In genomic region chr2:40244251-40245010, GRCh38 we compare ENCODE assay signal across 8 cellular contexts.
DNase-seq lines count a peak whose midpoint lies in the region; ATAC-seq and TF ChIP-seq lines count a peak whose summit lies in the region.

No MANE protein-coding gene starts in this region.

- peaks cover 0 to 66% (median 52%) of the 10 kb centered on the region in 4 donors for H3K4me1 ChIP-seq in sigmoid colon

- no peaks in the 10 kb centered on the region for H3K9me3 ChIP-seq in sigmoid colon

- no peaks in the 10 kb centered on the region for H3K36me3 Mint-ChIP-seq in activated CD8-positive, alpha-beta T cell treated with anti-CD3 and anti-CD28 coated beads for 36 hours (ENCODE audit: low read depth)

- peak; percentile 86 for ATAC-seq in HG02588 (IDR thresholded peaks at IDR 0.05; ENCODE audit: unreplicated experiment)
- ATAC-seq in activated CD8-positive, alpha-beta T cell treated with anti-CD3 and anti-CD28 coated beads for 36 hours: no peak
- peak; percentile 62 to 76 for ATAC-seq in left cardiac atrium
- ATAC-seq in HG03521 (IDR thresholded peaks at IDR 0.05; ENCODE audit: unreplicated experiment): no peak

- no peak for TF ChIP-seq POLR2A in sigmoid colon (IDR thresholded peaks at IDR 0.05)

- no peak for TF ChIP-seq EP300 in sigmoid colon (IDR thresholded peaks at IDR 0.05)

- H3K9me3 Mint-ChIP-seq in activated CD8-positive, alpha-beta T cell treated with anti-CD3 and anti-CD28 coated beads for 36 hours: no peaks in the 10 kb centered on the region

- intact Hi-C loops in activated CD8-positive, alpha-beta T cell treated with anti-CD3 and anti-CD28 coated beads for 36 hours (cut with micrococcal nuclease): loop anchor here (10.0 kb wide), 1 partner anchor 330 kb away; no protein-coding TSS in a partner anchor
- intact Hi-C loops in left cardiac atrium (cut with DNase I) (no loop called here), sigmoid colon (cut with DNase I) (loop anchor here (2.0 to 10.0 kb wide), 4 partner anchors 208 to 510 kb away; partner anchors contain the start of gene SLC8A1)

- no peak overlapping the region for H3K4me3 ChIP-seq in sigmoid colon

- POLR2A ChIA-PET in activated CD8-positive, alpha-beta T cell treated with anti-CD3 and anti-CD28 coated beads for 36 hours (lab: Charles Lee): no interaction called here

- H3K36me3 ChIP-seq in sigmoid colon: no peaks in the 10 kb centered on the region

- no peak overlapping the region for H3K27ac Mint-ChIP-seq in activated CD8-positive, alpha-beta T cell treated with anti-CD3 and anti-CD28 coated beads for 36 hours

- CTCF ChIA-PET in activated CD8-positive, alpha-beta T cell treated with anti-CD3 and anti-CD28 coated beads for 36 hours (lab: Charles Lee): interaction anchor here (1.2 kb wide), 2 partner anchors 13 to 310 kb away, joined by 3 to 4 read pairs; no protein-coding TSS in a partner anchor

- peak; percentile 15 for TF ChIP-seq CTCF in activated CD8-positive, alpha-beta T cell treated with anti-CD3 and anti-CD28 coated beads for 36 hours (IDR thresholded peaks at IDR 0.05)
- peak in 3 of 4 experiments; percentile 23 to 48 (median 40) for TF ChIP-seq CTCF in sigmoid colon (IDR thresholded peaks at IDR 0.05)

- no peaks in the 10 kb centered on the region for H3K27me3 ChIP-seq in sigmoid colon

- peak overlapping the region; percentile 1 to 75 (median 67) for H3K27ac ChIP-seq in sigmoid colon

- 33 to 58% methylated on average over 8 of the region's 8 CpGs for WGBS in sigmoid colon, 2 donors

- H3K4me3 Mint-ChIP-seq in activated CD8-positive, alpha-beta T cell treated with anti-CD3 and anti-CD28 coated beads for 36 hours: no peak overlapping the region

- no peaks in the 10 kb centered on the region for H3K4me1 Mint-ChIP-seq in activated CD8-positive, alpha-beta T cell treated with anti-CD3 and anti-CD28 coated beads for 36 hours (ENCODE audit: low read depth)

- DNase-seq in stimulated activated CD4-positive, alpha-beta T cell treated with anti-CD3 and anti-CD28 coated beads, Interleukin-1b, Interleukin-23, amount 100 ng/mL, for 48 hours: peak; percentile 2
- DNase-seq in stimulated activated CD4-positive, alpha-beta T cell treated with anti-CD3 and anti-CD28 coated beads, Interleukin-4, amount 100 ng/mL, for 24 hours: no peak
- DNase-seq in NCI-H2029 (lab: John Stamatoyannopoulos, UW): peak; percentile 37
- peak; percentile 33 for DNase-seq in activated CD8-positive, alpha-beta T cell treated with anti-CD3 and anti-CD28 coated beads for 36 hours
- DNase-seq in left cardiac atrium: peak; percentile 64
- peak; percentile 77 for DNase-seq in sigmoid colon

- peaks cover 1% of the 10 kb centered on the region for H3K27me3 Mint-ChIP-seq in activated CD8-positive, alpha-beta T cell treated with anti-CD3 and anti-CD28 coated beads for 36 hours

Comparison
In these comparisons a context has a peak if more than half of its experiments do, and no peak if none do; other contexts are left out.
1. ATAC-seq: peak in HG02588 (single experiment) and left cardiac atrium (2 of 2); none in activated CD8-positive, alpha-beta T cell treated with anti-CD3 and anti-CD28 coated beads for 36 hours (single experiment) and HG03521 (single experiment).
2. intact Hi-C loops: an anchor here in activated CD8-positive, alpha-beta T cell treated with anti-CD3 and anti-CD28 coated beads for 36 hours (10.0 kb wide) and sigmoid colon (2.0 to 10.0 kb wide); none called in left cardiac atrium.